Comparison of ENCODE assay signal across 19 cellular contexts in genomic region chr4:116668190-116668589, GRCh38.
DNase-seq lines count a peak whose midpoint lies in the region; TF ChIP-seq lines count a peak whose summit lies in the region.
"Had no signal": no experiment of that assay in that cellular context is flagged by ENCODE, and none has a peak within 500 bp of the region (broad histone marks: within the 10 kb centered on the region; RNA-seq: fewer than 3 reads in every experiment).

No MANE protein-coding gene starts in this region.

- H3K9me3 ChIP-seq in breast epithelium (no peaks in the 10 kb centered on the region), OCI-LY3 (ENCODE audit: insufficient read depth, low read length) (no peaks in the 10 kb centered on the region)
- H3K9me3 ChIP-seq: psoas muscle had no signal

- H3K27ac Mint-ChIP-seq in MCF 10A (ENCODE audit: low read depth, unreplicated experiment): no peak overlapping the region
- H3K27ac Mint-ChIP-seq in activated CD4-positive, alpha-beta memory T cell treated with anti-CD3 and anti-CD28 coated beads, Interleukin-2, amount 10 ng/mL, durations not matched to agents 7 days and 5 days: no peak overlapping the region
- H3K27ac Mint-ChIP-seq: immature natural killer cell; natural killer cell; stimulated activated naive CD8-positive, alpha-beta T cell treated with anti-CD3 and anti-CD28 coated beads, Interleukin-15, Interleukin-2, amounts not matched to agents 100 ng/mL and 50 ng/mL, for 24 hours; T-helper 1 cell treated with Interleukin-12 subunit alpha and Interleukin-12 subunit beta and Interleukin-4 antibody, amounts not matched to agents 30 μg/mL and 1 μg/mL, for 36 hours had no signal

- H4K20me1 ChIP-seq in OCI-LY3 (ENCODE audit: insufficient read depth, low read length): no peaks in the 10 kb centered on the region

- POLR2A ChIA-PET in MCF 10A (lab: Yijun Ruan, JAX): no interaction called here
- POLR2A ChIA-PET in activated CD4-positive, alpha-beta memory T cell treated with anti-CD3 and anti-CD28 coated beads, Interleukin-2, amount 10 ng/mL, durations not matched to agents 7 days and 5 days (lab: Charles Lee): no interaction called here

- intact Hi-C loops in MCF 10A (cut with micrococcal nuclease) (no loop called here), breast epithelium (cut with DNase I; ENCODE audit: low total_unique reads) (no loop called here)

- H2AFZ ChIP-seq in OCI-LY3 (ENCODE audit: low read depth, low read length): no peak overlapping the region

- TF ChIP-seq POLR2A in breast epithelium (IDR thresholded peaks at IDR 0.05): no peak

- H3K36me3 ChIP-seq in breast epithelium (no peaks in the 10 kb centered on the region), OCI-LY3 (replicated peaks; ENCODE audit: low read depth, low read length) (no peaks in the 10 kb centered on the region)

- TF ChIP-seq CTCF in MCF 10A (IDR thresholded peaks at IDR 0.05; ENCODE audit: unreplicated experiment) (peak; percentile 15), breast epithelium (IDR thresholded peaks at IDR 0.05) (no peak), OCI-LY3 (IDR thresholded peaks at IDR 0.05; ENCODE audit: low read depth, low read length) (peak; percentile 35), epithelial cell of proximal tubule (conservative IDR thresholded peaks at IDR 0.05; ENCODE audit: low read depth, low read length) (peak; percentile 49)

- H3K4me3 Mint-ChIP-seq in MCF 10A (ENCODE audit: unreplicated experiment): no peak overlapping the region
- H3K4me3 Mint-ChIP-seq in activated CD4-positive, alpha-beta memory T cell treated with anti-CD3 and anti-CD28 coated beads, Interleukin-2, amount 10 ng/mL, durations not matched to agents 7 days and 5 days: no peak overlapping the region
- H3K4me3 Mint-ChIP-seq: CD4-positive, alpha-beta memory T cell; immature natural killer cell; natural killer cell; stimulated activated naive CD8-positive, alpha-beta T cell treated with anti-CD3 and anti-CD28 coated beads, Interleukin-15, Interleukin-2, amounts not matched to agents 100 ng/mL and 50 ng/mL, for 24 hours; T-helper 1 cell treated with Interleukin-12 subunit alpha and Interleukin-12 subunit beta and Interleukin-4 antibody, amounts not matched to agents 30 μg/mL and 1 μg/mL, for 36 hours had no signal

- H3K27me3 Mint-ChIP-seq in MCF 10A (ENCODE audit: insufficient read depth, unreplicated experiment): peaks cover 12% of the 10 kb centered on the region
- no peaks in the 10 kb centered on the region for H3K27me3 Mint-ChIP-seq in activated CD4-positive, alpha-beta memory T cell treated with anti-CD3 and anti-CD28 coated beads, Interleukin-2, amount 10 ng/mL, durations not matched to agents 7 days and 5 days
- H3K27me3 Mint-ChIP-seq: CD4-positive, alpha-beta memory T cell; stimulated activated naive CD8-positive, alpha-beta T cell treated with anti-CD3 and anti-CD28 coated beads, Interleukin-15, Interleukin-2, amounts not matched to agents 100 ng/mL and 50 ng/mL, for 24 hours had no signal

- H3K4me3 ChIP-seq in breast epithelium (no peak overlapping the region), OCI-LY3 (ENCODE audit: low read length) (no peak overlapping the region), epithelial cell of proximal tubule (ENCODE audit: low read depth, low read length) (no peak overlapping the region)
- H3K4me3 ChIP-seq: K562, psoas muscle had no signal

- no peaks in the 10 kb centered on the region for H3K79me2 ChIP-seq in OCI-LY3 (ENCODE audit: low read length)

- H3K9ac ChIP-seq in OCI-LY3 (ENCODE audit: low read length): no peak overlapping the region

- DNase-seq in MCF 10A (ENCODE audit: unreplicated experiment): no peak
- DNase-seq in breast epithelium (ENCODE audit: low spot score in 2 of 2): no peak
- no peak for DNase-seq in epithelial cell of proximal tubule (ENCODE audit: low read depth)
- DNase-seq in activated CD4-positive, alpha-beta memory T cell treated with anti-CD3 and anti-CD28 coated beads, Interleukin-2, amount 10 ng/mL, durations not matched to agents 7 days and 5 days: no peak
- no peak for DNase-seq in cortex of kidney (lab: John Stamatoyannopoulos, UW)
- DNase-seq in HUDEP-2 (lab: John Stamatoyannopoulos, UW; ENCODE audit: unreplicated experiment in 76 of 76): no peak
- no peak for DNase-seq in activated CD8-positive, alpha-beta memory T cell treated with anti-CD3 and anti-CD28 coated beads, Interleukin-2, amount 50 U/mL, for 48 hours
- DNase-seq: activated CD4-positive, CD25-positive, alpha-beta regulatory T cell treated with anti-CD3 and anti-CD28 coated beads, Interleukin-2, amount 50 U/mL, for 72 hours; activated gamma-delta T cell; amygdala; CD4-positive, alpha-beta memory T cell; immature natural killer cell; natural killer cell; NCI-H1105 treated with DMSO at 0.1 percent for 48 hours; psoas muscle had no signal

- no TSS peak for BruUV-seq in MCF 10A (replicated peaks; lab: Mats Ljungman, UMichigan)

- H3K36me3 Mint-ChIP-seq in MCF 10A (ENCODE audit: insufficient read depth, unreplicated experiment): no peaks in the 10 kb centered on the region
- no peaks in the 10 kb centered on the region for H3K36me3 Mint-ChIP-seq in activated CD4-positive, alpha-beta memory T cell treated with anti-CD3 and anti-CD28 coated beads, Interleukin-2, amount 10 ng/mL, durations not matched to agents 7 days and 5 days (ENCODE audit: low read depth)
- H3K36me3 Mint-ChIP-seq: CD4-positive, alpha-beta memory T cell; natural killer cell had no signal

- no peak overlapping the region for H3K27ac ChIP-seq in breast epithelium
- no peak overlapping the region for H3K27ac ChIP-seq in OCI-LY3 (ENCODE audit: low read length)
- H3K27ac ChIP-seq: psoas muscle had no signal

- H3K27me3 ChIP-seq in breast epithelium: no peaks in the 10 kb centered on the region
- H3K27me3 ChIP-seq in OCI-LY3 (ENCODE audit: low read depth, low read length): no peaks in the 10 kb centered on the region

- H3K9me3 Mint-ChIP-seq in MCF 10A (ENCODE audit: unreplicated experiment): peaks cover 7% of the 10 kb centered on the region
- peaks cover 3% of the 10 kb centered on the region for H3K9me3 Mint-ChIP-seq in activated CD4-positive, alpha-beta memory T cell treated with anti-CD3 and anti-CD28 coated beads, Interleukin-2, amount 10 ng/mL, durations not matched to agents 7 days and 5 days

- no peaks in the 10 kb centered on the region for H3K4me1 Mint-ChIP-seq in MCF 10A (ENCODE audit: insufficient read depth, unreplicated experiment)
- no peaks in the 10 kb centered on the region for H3K4me1 Mint-ChIP-seq in activated CD4-positive, alpha-beta memory T cell treated with anti-CD3 and anti-CD28 coated beads, Interleukin-2, amount 10 ng/mL, durations not matched to agents 7 days and 5 days
- H3K4me1 Mint-ChIP-seq: CD4-positive, alpha-beta memory T cell; immature natural killer cell; natural killer cell had no signal

- CTCF ChIA-PET in MCF 10A (lab: Yijun Ruan, JAX): no interaction called here
- CTCF ChIA-PET in activated CD4-positive, alpha-beta memory T cell treated with anti-CD3 and anti-CD28 coated beads, Interleukin-2, amount 10 ng/mL, durations not matched to agents 7 days and 5 days (lab: Charles Lee): no interaction called here

- H3K4me2 ChIP-seq in OCI-LY3 (ENCODE audit: low read length): no peak overlapping the region

- no peaks in the 10 kb centered on the region for H3K4me1 ChIP-seq in breast epithelium
- no peaks in the 10 kb centered on the region for H3K4me1 ChIP-seq in OCI-LY3 (ENCODE audit: low read length)
- H3K4me1 ChIP-seq: psoas muscle had no signal

Comparison
In these comparisons a context has a peak if more than half of its experiments do, and no peak if none do; other contexts are left out.
1. CTCF ChIP-seq: peak in MCF 10A (single experiment), OCI-LY3 (single experiment) and epithelial cell of proximal tubule (single experiment); none in breast epithelium (0 of 3).